1 cellular context compared by ENCODE assay signal in genomic region chr3:18295171-18295920, GRCh38.
TF ChIP-seq lines count a peak whose summit lies in the region.

No MANE protein-coding gene starts in this region.

TF ChIP-seq in SK-N-SH, 30 proteins besides CTCF, POLR2A, EP300 and RAD21 (continued from another document):
- TF ChIP-seq REST (IDR thresholded peaks at IDR 0.05; ENCODE audit: low read depth, low read length) (no peak), RCOR1 (IDR thresholded peaks at IDR 0.05; ENCODE audit: low read length) (no peak), GABPA (IDR thresholded peaks at IDR 0.05; ENCODE audit: low read depth) (no peak), CHD2 (IDR thresholded peaks at IDR 0.05; ENCODE audit: low read length, partially characterized antibody) (no peak), GATA2 (CRISPR knock-in tag; IDR thresholded peaks at IDR 0.05) (no peak), FOXJ3 (CRISPR knock-in tag; IDR thresholded peaks at IDR 0.05) (no peak), MEF2A (IDR thresholded peaks at IDR 0.05; ENCODE audit: borderline replicate concordance, low read depth) (no peak), MAX (IDR thresholded peaks at IDR 0.05; ENCODE audit: low read depth) (no peak), NFIC (IDR thresholded peaks at IDR 0.05; ENCODE audit: borderline replicate concordance) (peak; percentile 35; the same call in 1 of the 2 replicates)
